ENCODE assay signal across 20 cellular contexts in the genomic region with DNA sequence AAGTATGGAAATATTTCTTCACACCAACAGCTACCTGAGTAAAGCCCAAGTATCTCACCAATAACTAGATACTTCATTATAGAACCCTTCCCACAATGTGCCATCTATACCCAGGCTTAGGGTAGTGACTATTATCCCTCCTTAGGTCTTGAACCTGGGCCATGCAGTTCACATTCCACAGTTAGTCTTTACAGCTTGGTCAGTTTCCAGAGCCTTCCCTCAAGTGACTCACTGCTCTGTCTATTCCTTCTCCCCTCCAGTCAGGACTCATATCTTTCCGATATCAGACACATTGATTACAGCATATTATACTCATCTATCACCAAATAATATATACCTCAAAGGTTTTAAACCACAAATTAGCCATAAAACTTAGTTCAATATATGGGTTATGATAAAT.
"Had no signal": no experiment of that assay in that cellular context is flagged by ENCODE, and none has a peak within 500 bp of the region (broad histone marks: within the 10 kb centered on the region; RNA-seq: fewer than 3 reads in every experiment).

No MANE protein-coding gene starts in this region.

- H3K4me3 Mint-ChIP-seq: activated CD8-positive, alpha-beta memory T cell treated with anti-CD3 and anti-CD28 coated beads, Interleukin-2, amount 10 ng/mL, durations not matched to agents 7 days and 5 days; activated T-cell treated with anti-CD3 and anti-CD28 coated beads, Interleukin-2, amount 50 U/mL, for 24 hours; central memory CD8-positive, alpha-beta T cell; mesothelial cell of epicardium; stimulated activated naive CD8-positive, alpha-beta T cell treated with anti-CD3 and anti-CD28 coated beads, Interleukin-15, amount 100 ng/mL, for 72 hours; T-cell had no signal

- H3K4me1 Mint-ChIP-seq: activated CD8-positive, alpha-beta memory T cell treated with anti-CD3 and anti-CD28 coated beads, Interleukin-2, amount 10 ng/mL, durations not matched to agents 7 days and 5 days had no signal

- DNase-seq: activated CD4-positive, alpha-beta T cell treated with anti-CD3 and anti-CD28 coated beads, Interleukin-2, amount 50 U/mL, for 48 hours; activated CD8-positive, alpha-beta memory T cell treated with anti-CD3 and anti-CD28 coated beads, Interleukin-2, amount 10 ng/mL, durations not matched to agents 7 days and 5 days; activated gamma-delta T cell; activated T-cell treated with anti-CD3 and anti-CD28 coated beads, Interleukin-2, amount 50 U/mL, for 24 hours; amniotic stem cell; body of pancreas; cortex of kidney; effector CD4-positive, alpha-beta T cell; left cardiac atrium; lower lobe of right lung; right lobe of liver; stimulated activated naive CD8-positive, alpha-beta T cell treated with anti-CD3 and anti-CD28 coated beads, Interleukin-15, amount 100 ng/mL, for 72 hours; T-cell; T1000; testis; upper lobe of left lung had no signal

- H3K4me1 ChIP-seq: body of pancreas, right lobe of liver had no signal

- ATAC-seq: activated CD8-positive, alpha-beta memory T cell treated with anti-CD3 and anti-CD28 coated beads, Interleukin-2, amount 10 ng/mL, durations not matched to agents 7 days and 5 days; activated naive CD4-positive, alpha-beta T cell treated with anti-CD3 and anti-CD28 coated beads, Interleukin-2, amount 50 U/mL, for 72 hours; body of pancreas; left cardiac atrium; lower lobe of right lung; right lobe of liver; stimulated activated naive CD8-positive, alpha-beta T cell treated with anti-CD3 and anti-CD28 coated beads, Interleukin-15, amount 100 ng/mL, for 72 hours; T-cell had no signal

- H3K27me3 ChIP-seq: body of pancreas, right lobe of liver, testis, upper lobe of left lung had no signal

- H3K4me3 ChIP-seq: body of pancreas, lower lobe of right lung, right lobe of liver, testis, upper lobe of left lung had no signal

- H3K27ac ChIP-seq: body of pancreas, lower lobe of right lung, right lobe of liver, testis, upper lobe of left lung, VCaP had no signal

- H3K9me3 ChIP-seq: body of pancreas, testis had no signal

- H3K27ac Mint-ChIP-seq: activated CD8-positive, alpha-beta memory T cell treated with anti-CD3 and anti-CD28 coated beads, Interleukin-2, amount 10 ng/mL, durations not matched to agents 7 days and 5 days; activated naive CD4-positive, alpha-beta T cell treated with anti-CD3 and anti-CD28 coated beads, Interleukin-2, amount 50 U/mL, for 72 hours; activated T-cell treated with anti-CD3 and anti-CD28 coated beads, Interleukin-2, amount 50 U/mL, for 24 hours; mesothelial cell of epicardium; T-cell had no signal

- H3K27me3 Mint-ChIP-seq: activated CD8-positive, alpha-beta memory T cell treated with anti-CD3 and anti-CD28 coated beads, Interleukin-2, amount 10 ng/mL, durations not matched to agents 7 days and 5 days; activated T-cell treated with anti-CD3 and anti-CD28 coated beads, Interleukin-2, amount 50 U/mL, for 24 hours; central memory CD8-positive, alpha-beta T cell; stimulated activated naive CD8-positive, alpha-beta T cell treated with anti-CD3 and anti-CD28 coated beads, Interleukin-15, amount 100 ng/mL, for 72 hours; T-cell had no signal
